21 cellular contexts compared by ENCODE assay signal in genomic region chr1:246198141-246198820, GRCh38.
"Had no signal": no experiment of that assay in that cellular context is flagged by ENCODE, and none has a peak within 500 bp of the region (broad histone marks: within the 10 kb centered on the region; RNA-seq: fewer than 3 reads in every experiment).

No MANE protein-coding gene starts in this region.

- H3K27me3 ChIP-seq: adrenal gland, ascending aorta, gastrocnemius medialis, upper lobe of right lung had no signal

- H3K4me3 ChIP-seq: adrenal gland, ascending aorta, gastrocnemius medialis, upper lobe of right lung had no signal

- DNase-seq: activated B cell treated with CpG ODN at 0.5 μM for 24 hours; activated CD4-positive, alpha-beta T cell treated with anti-CD3 and anti-CD28 coated beads for 36 hours; activated CD4-positive, alpha-beta T cell treated with anti-CD3 and anti-CD28 coated beads, Interleukin-2, amount 50 U/mL, for 4 hours; activated CD8-positive, alpha-beta memory T cell treated with anti-CD3 and anti-CD28 coated beads for 24 hours; activated CD8-positive, alpha-beta memory T cell treated with anti-CD3 and anti-CD28 coated beads, Interleukin-2, amount 50 U/mL, for 4 hours; activated naive CD4-positive, alpha-beta T cell; activated T-cell treated with anti-CD3 and anti-CD28 coated beads, Interleukin-2, amount 50 U/mL, for 24 hours; central memory CD4-positive, alpha-beta T cell; dermis blood vessel endothelial cell; effector CD8-positive, alpha-beta T cell; gastrocnemius medialis; head of caudate nucleus; hypothalamus; left ventricle myocardium superior; stimulated activated CD4-positive, alpha-beta T cell treated with anti-CD3 and anti-CD28 coated beads, Interleukin-12 subunit alpha, Interleukin-12 subunit beta, amount 100 ng/mL, for 4 hours; stimulated activated CD4-positive, alpha-beta T cell treated with anti-CD3 and anti-CD28 coated beads, Interleukin-4, amount 100 ng/mL, for 4 hours; stimulated activated naive CD8-positive, alpha-beta T cell treated with anti-CD3 and anti-CD28 coated beads, Interleukin-15, Interleukin-2, amounts not matched to agents 100 U/mL and 50 U/mL, for 24 hours; upper lobe of right lung had no signal

- H3K9me3 ChIP-seq: adrenal gland, ascending aorta, gastrocnemius medialis, upper lobe of right lung had no signal

- H3K4me1 ChIP-seq: ascending aorta, gastrocnemius medialis, upper lobe of right lung had no signal

- H3K27ac ChIP-seq: adrenal gland, ascending aorta, gastrocnemius medialis, upper lobe of right lung had no signal

- ATAC-seq: activated CD4-positive, alpha-beta T cell treated with anti-CD3 and anti-CD28 coated beads for 36 hours; gastrocnemius medialis; left ventricle myocardium superior; natural killer cell treated with Interleukin-12 subunit alpha and Interleukin-12 subunit beta and Interleukin-15 and Interleukin-18, amount 100 ng/mL, for 72 hours; stimulated activated naive CD8-positive, alpha-beta T cell treated with anti-CD3 and anti-CD28 coated beads, Interleukin-15, Interleukin-2, amounts not matched to agents 100 U/mL and 50 U/mL, for 24 hours; upper lobe of right lung had no signal

- H3K36me3 ChIP-seq: adrenal gland, ascending aorta, gastrocnemius medialis, upper lobe of right lung had no signal
